ENCODE assay signal across 8 cellular contexts in genomic region chr10:45000764-45001381, GRCh38. TPM values are rescaled to one million over a fixed set of nuclear protein-coding genes. Genes with fewer than 3 reads are reported as not detected.
A peak's percentile ranks its signal among the peaks of the same experiment; 100 is the strongest.
DNase-seq lines count a peak whose midpoint lies in the region; ATAC-seq and TF ChIP-seq lines count a peak whose summit lies in the region.

ZNF22 (plus strand) TSS chr10:45000923; CDS start chr10:45003369, 2,446 bp downstream.

- H3K36me3 Mint-ChIP-seq in Calu3 (ENCODE audit: insufficient read depth, unreplicated experiment) (peaks cover 26% of the 10 kb centered on the region), osteocyte (ENCODE audit: unreplicated experiment) (peaks cover 33% of the 10 kb centered on the region)

- no peak for TF ChIP-seq CTCF in Calu3 (IDR thresholded peaks at IDR 0.05; ENCODE audit: unreplicated experiment)
- peak; percentile 29 for TF ChIP-seq CTCF in osteocyte (IDR thresholded peaks at IDR 0.05)
- peak in 1 of 2 experiments; percentile 17 for TF ChIP-seq CTCF in tibial artery (IDR thresholded peaks at IDR 0.05)

- H3K4me1 Mint-ChIP-seq in Calu3 (ENCODE audit: low read depth, unreplicated experiment) (peaks cover 13% of the 10 kb centered on the region), osteocyte (ENCODE audit: unreplicated experiment) (peaks cover 29% of the 10 kb centered on the region)

- H3K4me1 ChIP-seq in SJCRH30 (no peaks in the 10 kb centered on the region), tibial artery (peaks cover 6 to 60% (median 48%) of the 10 kb centered on the region in 4 donors)

- H3K36me3 ChIP-seq in SJCRH30, result peaks cover 26% of the 10 kb centered on the region
- peaks cover 0 to 22% (median 14%) of the 10 kb centered on the region in 3 donors for H3K36me3 ChIP-seq in tibial artery

- H3K27ac Mint-ChIP-seq in Calu3 (ENCODE audit: unreplicated experiment) (peak within 1 kb of the TSS; percentile 84), osteocyte (ENCODE audit: unreplicated experiment) (peak within 1 kb of the TSS; percentile 91)

- peak within 1 kb of the TSS; percentile 93 for H3K27ac ChIP-seq in SJCRH30
- H3K27ac ChIP-seq in tibial artery, result peak within 1 kb of the TSS; percentile 90 to 97

- peak within 1 kb of the TSS; percentile 71 for H3K4me3 Mint-ChIP-seq in Calu3 (ENCODE audit: low read depth, unreplicated experiment)
- peak within 1 kb of the TSS; percentile 83 for H3K4me3 Mint-ChIP-seq in osteocyte (ENCODE audit: unreplicated experiment)

- DNase-seq in Calu3 (peak; percentile 57), SJCRH30 (peak; percentile 74 to 81), glomerular endothelial cell (ENCODE audit: extremely low read depth, low read depth, low spot score) (no peak), osteocyte (ENCODE audit: extremely low spot score, unreplicated experiment) (no peak), tibial artery (peak; percentile 59 to 83)
- DNase-seq in activated naive CD4-positive, alpha-beta T cell treated with Interleukin-2 at 50 U/mL for 16 hours, result peak; percentile 66

- H3K27me3 ChIP-seq in SJCRH30, result no peaks in the 10 kb centered on the region
- H3K27me3 ChIP-seq in tibial artery, result no peaks in the 10 kb centered on the region

- BruUV-seq in Calu3 (replicated peaks; lab: Mats Ljungman, UMichigan), result no TSS peak

- H3K9me3 ChIP-seq in SJCRH30 (replicated peaks), result no peaks in the 10 kb centered on the region
- H3K9me3 ChIP-seq in tibial artery, result no peaks in the 10 kb centered on the region

- intact Hi-C loops in Calu3 (cut with micrococcal nuclease; ENCODE audit: unreplicated experiment), result loop anchor here (1.0 kb wide), 1 partner anchor 20 kb away; no protein-coding TSS in a partner anchor
- intact Hi-C loops in tibial artery (cut with DNase I; ENCODE audit: low total_unique reads), result no loop called here

- ATAC-seq in GM19455 (IDR thresholded peaks at IDR 0.05; ENCODE audit: unreplicated experiment), result peak; percentile 78
- peak; percentile 47 for ATAC-seq in HG03575 (IDR thresholded peaks at IDR 0.05; ENCODE audit: extremely low read depth, insufficient number of reproducible peaks, low FRiP score, unreplicated experiment)

- CTCF ChIA-PET in Calu3 (lab: Charles Lee), result interaction anchor here (1.0 to 1.5 kb wide), 4 partner anchors 19 to 68 kb away, joined by 3 to 9 read pairs (median 7); no protein-coding TSS in a partner anchor

- H3K4me3 ChIP-seq in SJCRH30, result peak within 1 kb of the TSS; percentile 89
- H3K4me3 ChIP-seq in tibial artery, result peak within 1 kb of the TSS; percentile 63 to 76

- H3K27me3 Mint-ChIP-seq in Calu3 (ENCODE audit: unreplicated experiment), result peaks cover 13% of the 10 kb centered on the region
- no peaks in the 10 kb centered on the region for H3K27me3 Mint-ChIP-seq in osteocyte (ENCODE audit: unreplicated experiment)

- H3K9me3 Mint-ChIP-seq in Calu3 (ENCODE audit: low read depth, unreplicated experiment) (peaks cover 8% of the 10 kb centered on the region), osteocyte (ENCODE audit: unreplicated experiment) (peaks cover 13% of the 10 kb centered on the region)

RNA-seq across cellular contexts. Expression of gene ZNF22, which starts in this region (rescaled TPM):
- total RNA-seq in Calu3 (2022) (10.8 and 11.9 TPM in 2 replicates), glomerular endothelial cell (18.5 and 22.5 TPM in 2 replicates), osteocyte (22.9 and 23.4 TPM in 2 replicates)
- total RNA-seq in SJCRH30 (2014; rRNA removed; shearing (Covaris generic)), result 37.9 and 39.0 TPM in 2 replicates

Comparison
In these comparisons a context has a peak if more than half of its experiments do, and no peak if none do; other contexts are left out.
1. DNase-seq: peak in Calu3 (single experiment), SJCRH30 (2 of 2), activated naive CD4-positive, alpha-beta T cell treated with Interleukin-2 at 50 U/mL for 16 hours (single experiment) and tibial artery (2 of 2); none in glomerular endothelial cell (single experiment) and osteocyte (single experiment).